ENCODE assay signal across 15 cellular contexts in genomic region chr2:70461981-70462876, GRCh38.
DNase-seq lines count a peak whose midpoint lies in the region; ATAC-seq and TF ChIP-seq lines count a peak whose summit lies in the region.
"Had no signal": no experiment of that assay in that cellular context is flagged by ENCODE, and none has a peak within 500 bp of the region (broad histone marks: within the 10 kb centered on the region; RNA-seq: fewer than 3 reads in every experiment).

No MANE protein-coding gene starts in this region.

- no peaks in the 10 kb centered on the region for H3K9me3 Mint-ChIP-seq in nephron progenitor cell
- H3K9me3 Mint-ChIP-seq in stimulated activated effector memory CD8-positive, alpha-beta T cell treated with anti-CD3 and anti-CD28 coated beads, Interleukin-12 subunit alpha, Interleukin-12 subunit beta, amount 100 ng/mL, for 72 hours = no peaks in the 10 kb centered on the region
- H3K9me3 Mint-ChIP-seq: CD4-positive, alpha-beta T cell; HFFc6 had no signal

- no peaks in the 10 kb centered on the region for H3K27me3 Mint-ChIP-seq in nephron progenitor cell (ENCODE audit: low read depth, poor library complexity)
- H3K27me3 Mint-ChIP-seq: CD4-positive, alpha-beta T cell had no signal

- peak overlapping the region; percentile 9 for H3K4me3 Mint-ChIP-seq in nephron progenitor cell
- no peak overlapping the region for H3K4me3 Mint-ChIP-seq in stimulated activated effector memory CD8-positive, alpha-beta T cell treated with anti-CD3 and anti-CD28 coated beads, Interleukin-12 subunit alpha, Interleukin-12 subunit beta, amount 100 ng/mL, for 72 hours
- H3K4me3 Mint-ChIP-seq: CD4-positive, alpha-beta T cell; HFFc6; IgD-negative memory B cell had no signal

- peak overlapping the region; percentile 89 for H3K27ac Mint-ChIP-seq in nephron progenitor cell
- peak overlapping the region; percentile 43 for H3K27ac Mint-ChIP-seq in stimulated activated effector memory CD8-positive, alpha-beta T cell treated with anti-CD3 and anti-CD28 coated beads, Interleukin-12 subunit alpha, Interleukin-12 subunit beta, amount 100 ng/mL, for 72 hours
- H3K27ac Mint-ChIP-seq: CD4-positive, alpha-beta T cell; HFFc6; IgD-negative memory B cell had no signal

- DNase-seq in ELF-1 (ENCODE audit: low read depth, low spot score) = peak; percentile 62
- peak; percentile 17 for DNase-seq in SW480 (ENCODE audit: low spot score)
- DNase-seq in nephron progenitor cell = no peak
- no peak for DNase-seq in stimulated activated effector memory CD8-positive, alpha-beta T cell treated with anti-CD3 and anti-CD28 coated beads, Interleukin-12 subunit alpha, Interleukin-12 subunit beta, amount 100 ng/mL, for 72 hours (ENCODE audit: low spot score in 2 of 2)
- DNase-seq in medulla oblongata (ENCODE audit: extremely low spot score) = no peak
- DNase-seq in NCI-H82 (lab: John Stamatoyannopoulos, UW) = no peak
- DNase-seq in NCI-H146 (lab: John Stamatoyannopoulos, UW) = no peak
- DNase-seq: ACHN; Caco-2; CD4-positive, alpha-beta T cell; GDM1; GM23248; HCEC 1CT had no signal

- ATAC-seq in stimulated activated effector memory CD8-positive, alpha-beta T cell treated with anti-CD3 and anti-CD28 coated beads, Interleukin-12 subunit alpha, Interleukin-12 subunit beta, amount 100 ng/mL, for 72 hours = no peak

- TF ChIP-seq CTCF in nephron progenitor cell (IDR thresholded peaks at IDR 0.05) = no peak

- H3K4me1 Mint-ChIP-seq in nephron progenitor cell = peaks cover 36% of the 10 kb centered on the region
- H3K4me1 Mint-ChIP-seq in stimulated activated effector memory CD8-positive, alpha-beta T cell treated with anti-CD3 and anti-CD28 coated beads, Interleukin-12 subunit alpha, Interleukin-12 subunit beta, amount 100 ng/mL, for 72 hours = no peaks in the 10 kb centered on the region
- H3K4me1 Mint-ChIP-seq: IgD-negative memory B cell had no signal

- no peaks in the 10 kb centered on the region for H3K36me3 Mint-ChIP-seq in nephron progenitor cell (ENCODE audit: low read depth)
- H3K36me3 Mint-ChIP-seq in stimulated activated effector memory CD8-positive, alpha-beta T cell treated with anti-CD3 and anti-CD28 coated beads, Interleukin-12 subunit alpha, Interleukin-12 subunit beta, amount 100 ng/mL, for 72 hours = no peaks in the 10 kb centered on the region
- H3K36me3 Mint-ChIP-seq: IgD-negative memory B cell had no signal

Comparison
In these comparisons a context has a peak if more than half of its experiments do, and no peak if none do; other contexts are left out.
1. DNase-seq: peak in ELF-1 (single experiment) and SW480 (single experiment); none in nephron progenitor cell (single experiment), stimulated activated effector memory CD8-positive, alpha-beta T cell treated with anti-CD3 and anti-CD28 coated beads, Interleukin-12 subunit alpha, Interleukin-12 subunit beta, amount 100 ng/mL, for 72 hours (0 of 2), medulla oblongata (single experiment), NCI-H82 (single experiment) and NCI-H146 (single experiment).